Comparison of ENCODE assay signal across 1 cellular context in genomic region chr22:28923826-28924732, GRCh38.
TF ChIP-seq lines count a peak whose summit lies in the region.

No MANE protein-coding gene starts in this region.

TF ChIP-seq in HepG2, 621 proteins besides CTCF, POLR2A, EP300 and RAD21 (continued from another document and continues in another):
- TF ChIP-seq NR2F1 (CRISPR knock-in tag; IDR thresholded peaks at IDR 0.05) (peak; percentile 54; a peak in 3 of 4 replicates), ZBTB34 (CRISPR knock-in tag; IDR thresholded peaks at IDR 0.05) (no peak), RARA (CRISPR knock-in tag; IDR thresholded peaks at IDR 0.05) (peak; percentile 98), MNT (IDR thresholded peaks at IDR 0.05) (peak; percentile 42; the same call in 1 of the 2 replicates), PRMT3 (CRISPR knock-in tag; IDR thresholded peaks at IDR 0.05; ENCODE audit: borderline replicate concordance, low read depth) (no peak; the same call in 1 of the 2 replicates), FIP1L1 (IDR thresholded peaks at IDR 0.05; ENCODE audit: borderline replicate concordance, insufficient read depth, low read depth, low read length) (no peak), STAG1 (CRISPR knock-in tag; IDR thresholded peaks at IDR 0.05) (peak; percentile 25), PHB2 (IDR thresholded peaks at IDR 0.05; ENCODE audit: partially characterized antibody) (no peak), SMC3 (IDR thresholded peaks at IDR 0.05; ENCODE audit: low read length) (no peak; the same call in 1 of the 2 replicates), PAF1 (CRISPR knock-in tag; IDR thresholded peaks at IDR 0.05) (no peak), ARHGAP35 (CRISPR knock-in tag; IDR thresholded peaks at IDR 0.05; ENCODE audit: borderline replicate concordance) (peak; percentile 70; the same call in 1 of the 2 replicates), CBFB (CRISPR knock-in tag; IDR thresholded peaks at IDR 0.05) (peak; percentile 72; the same call in 1 of the 2 replicates), MAFG (CRISPR knock-in tag; IDR thresholded peaks at IDR 0.05) (no peak), GLMP (CRISPR knock-in tag; IDR thresholded peaks at IDR 0.05; ENCODE audit: borderline replicate concordance) (no peak), EZH2 (conservative IDR thresholded peaks at IDR 0.05; ENCODE audit: low read depth, low read length) (no peak), ZNF749 (CRISPR knock-in tag; IDR thresholded peaks at IDR 0.05; ENCODE audit: borderline replicate concordance) (no peak), GATAD1 (CRISPR knock-in tag; IDR thresholded peaks at IDR 0.05) (peak; percentile 61), NFIC (IDR thresholded peaks at IDR 0.05; ENCODE audit: low read length) (peak; percentile 88), ZNF746 (CRISPR knock-in tag; IDR thresholded peaks at IDR 0.05) (peak; percentile 91), ZNF432 (CRISPR knock-in tag; IDR thresholded peaks at IDR 0.05; ENCODE audit: borderline replicate concordance) (no peak), ZBTB2 (CRISPR knock-in tag; IDR thresholded peaks at IDR 0.05; ENCODE audit: low read depth) (peak; percentile 56; the same call in 1 of the 2 replicates), ZSCAN25 (CRISPR knock-in tag; IDR thresholded peaks at IDR 0.05) (peak; percentile 77; the same call in 1 of the 2 replicates), IRF2 (CRISPR knock-in tag; IDR thresholded peaks at IDR 0.05) (peak; percentile 77; the same call in 1 of the 2 replicates), E2F1 (CRISPR knock-in tag; IDR thresholded peaks at IDR 0.05) (peak; percentile 93), ZNF512 (CRISPR knock-in tag; IDR thresholded peaks at IDR 0.05) (no peak), MTA3 (CRISPR knock-in tag; IDR thresholded peaks at IDR 0.05) (no peak), ZBTB46 (CRISPR knock-in tag; IDR thresholded peaks at IDR 0.05; ENCODE audit: borderline replicate concordance) (no peak), CREBL2 (CRISPR knock-in tag; IDR thresholded peaks at IDR 0.05; ENCODE audit: borderline replicate concordance) (no peak), ZNF101 (CRISPR knock-in tag; IDR thresholded peaks at IDR 0.05; ENCODE audit: borderline replicate concordance, low read depth) (no peak), ZNF710 (CRISPR knock-in tag; IDR thresholded peaks at IDR 0.05; ENCODE audit: borderline replicate concordance) (peak; percentile 75; the same call in 1 of the 2 replicates), ISL2 (CRISPR knock-in tag; IDR thresholded peaks at IDR 0.05) (peak; percentile 98), ELF3 (CRISPR knock-in tag; IDR thresholded peaks at IDR 0.05) (peak; percentile 22; the same call in 1 of the 2 replicates), ZNF549 (CRISPR knock-in tag; IDR thresholded peaks at IDR 0.05) (no peak), ATF7 (IDR thresholded peaks at IDR 0.05) (peak; percentile 34; the same call in 1 of the 2 replicates), ATF7 (CRISPR knock-in tag; IDR thresholded peaks at IDR 0.05) (peak; percentile 72; the same call in 1 of the 2 replicates), ZGPAT (CRISPR knock-in tag; IDR thresholded peaks at IDR 0.05) (peak; percentile 97), PAX8 (CRISPR knock-in tag; IDR thresholded peaks at IDR 0.05; ENCODE audit: borderline replicate concordance) (no peak), ZNF777 (CRISPR knock-in tag; IDR thresholded peaks at IDR 0.05) (no peak), DNMT3B (CRISPR knock-in tag; conservative IDR thresholded peaks at IDR 0.05) (no peak), ZFP1 (CRISPR knock-in tag; IDR thresholded peaks at IDR 0.05) (no peak), SOX6 (IDR thresholded peaks at IDR 0.05) (no peak), SOX6 (CRISPR knock-in tag; IDR thresholded peaks at IDR 0.05) (peak; percentile 98), KDM5B (CRISPR knock-in tag; IDR thresholded peaks at IDR 0.05; ENCODE audit: borderline replicate concordance) (peak; percentile 56; the same call in 1 of the 2 replicates), PAWR (CRISPR knock-in tag; IDR thresholded peaks at IDR 0.05; ENCODE audit: borderline replicate concordance) (no peak), ZNF850 (CRISPR knock-in tag; conservative IDR thresholded peaks at IDR 0.05) (no peak), TEF (CRISPR knock-in tag; IDR thresholded peaks at IDR 0.05) (peak; percentile 78; the same call in 1 of the 2 replicates), ZUFSP (CRISPR knock-in tag; IDR thresholded peaks at IDR 0.05; ENCODE audit: borderline replicate concordance) (no peak), ZC3H4 (CRISPR knock-in tag; IDR thresholded peaks at IDR 0.05; ENCODE audit: borderline replicate concordance) (no peak), ZNF138 (CRISPR knock-in tag; IDR thresholded peaks at IDR 0.05; ENCODE audit: low read depth) (no peak), RBM22 (optimal IDR thresholded peaks at IDR 0.05; ENCODE audit: low read length) (peak; percentile 74), HMG20B (CRISPR knock-in tag; conservative IDR thresholded peaks at IDR 0.05) (peak; percentile 85), ZNF83 (CRISPR knock-in tag; IDR thresholded peaks at IDR 0.05; ENCODE audit: borderline replicate concordance) (no peak), ZFAT (CRISPR knock-in tag; conservative IDR thresholded peaks at IDR 0.05) (no peak)
